In genomic region chr2:198322275-198322674, GRCh38 we compare ENCODE assay signal across 14 cellular contexts.
DNase-seq lines count a peak whose midpoint lies in the region; ATAC-seq, FAIRE-seq and TF ChIP-seq lines count a peak whose summit lies in the region.
"Had no signal": no experiment of that assay in that cellular context is flagged by ENCODE, and none has a peak within 500 bp of the region (broad histone marks: within the 10 kb centered on the region; RNA-seq: fewer than 3 reads in every experiment).

No MANE protein-coding gene starts in this region.

- no peaks in the 10 kb centered on the region for H3K4me1 ChIP-seq in Caco-2
- no peaks in the 10 kb centered on the region for H3K4me1 ChIP-seq in Karpas-422 (ENCODE audit: low read length)
- no peaks in the 10 kb centered on the region for H3K4me1 ChIP-seq in GM12878 (ENCODE audit: control insufficient read depth, insufficient read depth, low read length)

- TF ChIP-seq RAD21 in GM12878 (IDR thresholded peaks at IDR 0.05; ENCODE audit: insufficient read depth, low read depth, low read length) = no peak

- intact Hi-C loops in Caco-2 (cut with micrococcal nuclease; ENCODE audit: unreplicated experiment) (no loop called here), GM12878 (cut with micrococcal nuclease; ENCODE audit: unreplicated experiment) (no loop called here)

- DNase-seq in Caco-2 (peak in 1 of 2 experiments; percentile 36), Karpas-422 (peak; percentile 48), GM12878 (ENCODE audit: low read depth, low spot score) (no peak), mesothelial cell of epicardium (ENCODE audit: low spot score in 2 of 2, unreplicated experiment in 2 of 2) (no peak), GM13976 (ENCODE audit: low spot score) (no peak)
- no peak for DNase-seq in activated T-cell treated with anti-CD3 and anti-CD28 coated beads, Interleukin-2, amount 50 U/mL, for 1 hour
- DNase-seq: COR-L47, foreskin melanocyte, kidney glomerular epithelial cell had no signal

- H3K4me3 Mint-ChIP-seq in Caco-2 (ENCODE audit: unreplicated experiment) (no peak overlapping the region), mesothelial cell of epicardium (no peak overlapping the region)
- H3K4me3 Mint-ChIP-seq: activated naive CD4-positive, alpha-beta T cell treated with anti-CD3 and anti-CD28 coated beads, Interleukin-2, amount 50 U/mL, for 24 hours had no signal

- H3K9me2 ChIP-seq in Karpas-422 (replicated peaks; ENCODE audit: insufficient read depth, low read length) = no peaks in the 10 kb centered on the region

- RAD21 ChIA-PET in GM12878 (lab: Charles Lee; ENCODE audit: unreplicated experiment) = no interaction called here

- H3K4me3 ChIP-seq in Caco-2 (ENCODE audit: low read depth, low read length) (no peak overlapping the region), Karpas-422 (ENCODE audit: low read length) (no peak overlapping the region), GM12878 (no peak overlapping the region)
- H3K4me3 ChIP-seq: thoracic aorta had no signal

- H3K27me3 Mint-ChIP-seq in Caco-2 (ENCODE audit: insufficient read depth, unreplicated experiment) = peaks cover 10% of the 10 kb centered on the region
- H3K27me3 Mint-ChIP-seq in mesothelial cell of epicardium (ENCODE audit: low read depth) = peaks cover 44% of the 10 kb centered on the region

- no peaks in the 10 kb centered on the region for H3K79me2 ChIP-seq in Karpas-422 (ENCODE audit: low read length)
- no peaks in the 10 kb centered on the region for H3K79me2 ChIP-seq in GM12878 (ENCODE audit: control insufficient read depth, insufficient read depth, low read length)

- TF ChIP-seq CTCF in Caco-2 (IDR thresholded peaks at IDR 0.05; ENCODE audit: insufficient read depth in 1 of 2, low read depth in 1 of 2, low read length in 1 of 2, severe bottlenecking in 1 of 2, unreplicated experiment in 1 of 2) = peak; percentile 59 to 77
- 0 out of 6 replicates have a peak, but pooled peaks of 2 of the 3 experiments have one; percentile 16 to 17 for TF ChIP-seq CTCF in GM12878 (IDR thresholded peaks at IDR 0.05 in 2 of 3, conservative IDR thresholded peaks at IDR 0.05 in 1 of 3; ENCODE audit: control insufficient read depth in 2 of 3, extremely low read depth in 1 of 3, insufficient read depth in 1 of 3, low read depth in 3 of 3, low read length in 3 of 3)
- peak; percentile 24 for TF ChIP-seq CTCF in mesothelial cell of epicardium (IDR thresholded peaks at IDR 0.05; ENCODE audit: unreplicated experiment)
- no peak for TF ChIP-seq CTCF in GM13976 (IDR thresholded peaks at IDR 0.05; ENCODE audit: borderline replicate concordance, control extremely low read depth, extremely low read depth, insufficient read depth, missing control alignments)

- no peak overlapping the region for H3K4me2 ChIP-seq in Karpas-422 (ENCODE audit: low read depth, low read length, poor library complexity, severe bottlenecking)
- H3K4me2 ChIP-seq in GM12878 (ENCODE audit: control insufficient read depth, insufficient read depth) = no peak overlapping the region

- H2AFZ ChIP-seq in Karpas-422 (ENCODE audit: low read length) (no peak overlapping the region), GM12878 (ENCODE audit: control insufficient read depth, low read depth, low read length) (no peak overlapping the region)

- H4K20me1 ChIP-seq in Karpas-422 (ENCODE audit: insufficient read depth, low read depth, low read length) (no peaks in the 10 kb centered on the region), GM12878 (ENCODE audit: control insufficient read depth, insufficient read depth) (no peaks in the 10 kb centered on the region)

- 55% methylated on average over 8 of the region's 8 CpGs for WGBS in GM12878 (ENCODE audit: insufficient coverage, insufficient replicate concordance, low lambda C conversion rate, missing lambda C conversion rate)

- no peak overlapping the region for H3K27ac ChIP-seq in Karpas-422 (ENCODE audit: low read length)
- H3K27ac ChIP-seq in GM12878 (ENCODE audit: control insufficient read depth, insufficient read depth) = no peak overlapping the region
- H3K27ac ChIP-seq: thoracic aorta had no signal

- H3K4me1 Mint-ChIP-seq in Caco-2 (ENCODE audit: low read depth, unreplicated experiment) (no peaks in the 10 kb centered on the region), mesothelial cell of epicardium (no peaks in the 10 kb centered on the region)

- H3K27me3 ChIP-seq in Caco-2 (replicated peaks; ENCODE audit: control insufficient read depth, insufficient read depth, low read length) (no peaks in the 10 kb centered on the region), Karpas-422 (ENCODE audit: low read length) (no peaks in the 10 kb centered on the region), GM12878 (replicated peaks in 1 of 2; ENCODE audit: control insufficient read depth in 2 of 2, insufficient read depth in 2 of 2, low read length in 1 of 2) (no peaks in the 10 kb centered on the region; a peak in 1 of 4 replicates)

- no peak for TF ChIP-seq EP300 in GM12878 (IDR thresholded peaks at IDR 0.05; ENCODE audit: borderline replicate concordance in 1 of 2, control insufficient read depth in 1 of 2, low read depth in 2 of 2, low read length in 2 of 2)

- no peak for FAIRE-seq in GM12878 (lab: Jason Lieb, UNC)
- FAIRE-seq: TTC549 had no signal

- in situ Hi-C loops in GM12878 (cut with MboI) = no loop called here
- in situ Hi-C loops in GM13976 (cut with MboI; ENCODE audit: low sequenced_read_pairs, unreplicated experiment) = loop anchor here (25.0 kb wide), 2 partner anchors 1165 to 1415 kb away; no protein-coding TSS in a partner anchor

- SMC1A ChIA-PET in GM12878 (lab: Charles Lee; ENCODE audit: uncharacterized antibody, unreplicated experiment) = interaction anchor here (1.4 to 1.5 kb wide), 2 partner anchors 9 to 1167 kb away, joined by 5 read pairs; no protein-coding TSS in a partner anchor

- TF ChIP-seq POLR2A in GM12878 (IDR thresholded peaks at IDR 0.05; ENCODE audit: low read depth, low read length) = no peak

- H3K9me3 Mint-ChIP-seq in Caco-2 (ENCODE audit: unreplicated experiment) (no peaks in the 10 kb centered on the region), mesothelial cell of epicardium (no peaks in the 10 kb centered on the region)
- H3K9me3 Mint-ChIP-seq: activated naive CD4-positive, alpha-beta T cell treated with anti-CD3 and anti-CD28 coated beads, Interleukin-2, amount 50 U/mL, for 24 hours had no signal

- CTCF ChIA-PET in Caco-2 (lab: Charles Lee) = no interaction called here
- CTCF ChIA-PET in GM12878 (lab: Yijun Ruan, JAX) = interaction anchor here (0.6 to 0.8 kb wide), 2 partner anchors 13 to 337 kb away, joined by 3 read pairs; no protein-coding TSS in a partner anchor

- no peaks in the 10 kb centered on the region for H3K36me3 Mint-ChIP-seq in Caco-2 (ENCODE audit: insufficient read depth, unreplicated experiment)
- H3K36me3 Mint-ChIP-seq in mesothelial cell of epicardium = no peaks in the 10 kb centered on the region
- H3K36me3 Mint-ChIP-seq: activated naive CD4-positive, alpha-beta T cell treated with anti-CD3 and anti-CD28 coated beads, Interleukin-2, amount 50 U/mL, for 24 hours had no signal

- H3K9ac ChIP-seq in Karpas-422 (ENCODE audit: low read length) (no peak overlapping the region), GM12878 (ENCODE audit: control insufficient read depth, insufficient read depth, low read length) (no peak overlapping the region)

- H3K36me3 ChIP-seq in Caco-2 (ENCODE audit: control insufficient read depth, insufficient read depth, low read length) (no peaks in the 10 kb centered on the region), Karpas-422 (ENCODE audit: insufficient read depth, low read length) (no peaks in the 10 kb centered on the region), GM12878 (ENCODE audit: control insufficient read depth in 2 of 2, insufficient read depth in 2 of 2, low read length in 1 of 2) (no peaks in the 10 kb centered on the region)
- H3K36me3 ChIP-seq: thoracic aorta had no signal

- no peaks in the 10 kb centered on the region for H3K9me3 ChIP-seq in Caco-2
- no peaks in the 10 kb centered on the region for H3K9me3 ChIP-seq in Karpas-422 (ENCODE audit: low read length)
- H3K9me3 ChIP-seq in GM12878 (replicated peaks; ENCODE audit: control insufficient read depth, insufficient read depth, low read length) = no peaks in the 10 kb centered on the region
- H3K9me3 ChIP-seq: thoracic aorta had no signal

- H3K27ac Mint-ChIP-seq in Caco-2 (ENCODE audit: unreplicated experiment) = no peak overlapping the region
- H3K27ac Mint-ChIP-seq in mesothelial cell of epicardium = no peak overlapping the region
- H3K27ac Mint-ChIP-seq: activated naive CD4-positive, alpha-beta T cell treated with anti-CD3 and anti-CD28 coated beads, Interleukin-2, amount 50 U/mL, for 24 hours had no signal

- no TSS peak for BruUV-seq in Caco-2 (replicated peaks; lab: Mats Ljungman, UMichigan)
- BruUV-seq in GM12878 (replicated peaks; lab: Mats Ljungman, UMichigan) = no TSS peak

- ATAC-seq in GM12878 (peak; percentile 45; the same call in 1 of the 3 replicates), GM18511 (IDR thresholded peaks at IDR 0.05; ENCODE audit: unreplicated experiment) (no peak), GM21390 (IDR thresholded peaks at IDR 0.05; ENCODE audit: unreplicated experiment) (no peak)

- POLR2A ChIA-PET in Caco-2 (lab: Charles Lee) = no interaction called here
- POLR2A ChIA-PET in GM12878 (lab: Charles Lee) = no interaction called here

TF ChIP-seq in GM12878, 131 proteins besides CTCF, POLR2A, EP300 and RAD21 (continues in another document):
- TF ChIP-seq RAD51 (IDR thresholded peaks at IDR 0.05) (no peak), JUNB (IDR thresholded peaks at IDR 0.05) (no peak), NFIC (IDR thresholded peaks at IDR 0.05; ENCODE audit: low read depth, low read length) (no peak), TCF3 (IDR thresholded peaks at IDR 0.05; ENCODE audit: borderline replicate concordance, insufficient read depth, low read depth, low read length) (no peak), TBL1XR1 (IDR thresholded peaks at IDR 0.05; ENCODE audit: low read depth, low read length) (no peak), RBBP5 (conservative IDR thresholded peaks at IDR 0.05) (no peak)
- TF ChIP-seq, protein P1, sequence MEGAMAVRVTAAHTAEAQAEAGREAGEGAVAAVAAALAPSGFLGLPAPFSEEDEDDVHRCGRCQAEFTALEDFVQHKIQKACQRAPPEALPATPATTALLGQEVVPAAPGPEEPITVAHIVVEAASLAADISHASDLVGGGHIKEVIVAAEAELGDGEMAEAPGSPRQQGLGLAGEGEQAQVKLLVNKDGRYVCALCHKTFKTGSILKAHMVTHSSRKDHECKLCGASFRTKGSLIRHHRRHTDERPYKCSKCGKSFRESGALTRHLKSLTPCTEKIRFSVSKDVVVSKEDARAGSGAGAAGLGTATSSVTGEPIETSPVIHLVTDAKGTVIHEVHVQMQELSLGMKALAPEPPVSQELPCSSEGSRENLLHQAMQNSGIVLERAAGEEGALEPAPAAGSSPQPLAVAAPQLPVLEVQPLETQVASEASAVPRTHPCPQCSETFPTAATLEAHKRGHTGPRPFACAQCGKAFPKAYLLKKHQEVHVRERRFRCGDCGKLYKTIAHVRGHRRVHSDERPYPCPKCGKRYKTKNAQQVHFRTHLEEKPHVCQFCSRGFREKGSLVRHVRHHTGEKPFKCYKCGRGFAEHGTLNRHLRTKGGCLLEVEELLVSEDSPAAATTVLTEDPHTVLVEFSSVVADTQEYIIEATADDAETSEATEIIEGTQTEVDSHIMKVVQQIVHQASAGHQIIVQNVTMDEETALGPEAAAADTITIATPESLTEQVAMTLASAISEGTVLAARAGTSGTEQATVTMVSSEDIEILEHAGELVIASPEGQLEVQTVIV (IDR thresholded peaks at IDR 0.05; ENCODE audit: borderline replicate concordance, partially characterized antibody) = no peak
